In genomic region chr11:70570693-70571395, GRCh38 we compare ENCODE assay signal across 29 cellular contexts.
"Had no signal": no experiment of that assay in that cellular context is flagged by ENCODE, and none has a peak within 500 bp of the region (broad histone marks: within the 10 kb centered on the region; RNA-seq: fewer than 3 reads in every experiment).

No MANE protein-coding gene starts in this region.

- H3K4me3 ChIP-seq: cardiac muscle cell, K562, SK-N-MC had no signal

- H3K9me3 Mint-ChIP-seq: activated CD4-positive, alpha-beta memory T cell treated with anti-CD3 and anti-CD28 coated beads for 36 hours; activated CD4-positive, alpha-beta T cell treated with anti-CD3 and anti-CD28 coated beads, Interleukin-2, amount 10 ng/mL, durations not matched to agents 7 days and 5 days; activated T-helper 17 cell treated with anti-CD3 and anti-CD28 coated beads, Interleukin-2, amount 50 U/mL, for 72 hours; T-cell had no signal

- DNase-seq: activated B cell treated with CpG ODN at 0.5 μM for 24 hours; activated CD4-positive, alpha-beta memory T cell treated with anti-CD3 and anti-CD28 coated beads for 36 hours; activated CD4-positive, alpha-beta T cell treated with anti-CD3 and anti-CD28 coated beads for 1 hour; activated CD4-positive, alpha-beta T cell treated with anti-CD3 and anti-CD28 coated beads, Interleukin-2, amount 10 ng/mL, durations not matched to agents 7 days and 5 days; activated CD8-positive, alpha-beta memory T cell treated with anti-CD3 and anti-CD28 coated beads for 24 hours; activated gamma-delta T cell; activated naive CD4-positive, alpha-beta T cell treated with anti-CD3 and anti-CD28 coated beads for 36 hours; activated T-cell treated with anti-CD3 and anti-CD28 coated beads, Interleukin-2, amount 50 U/mL, for 4 hours; amygdala; brain microvascular endothelial cell; Kasumi-1; NCI-H1105 treated with DMSO at 0.1 percent for 48 hours; NCI-H1436 treated with DMSO at 0.1 percent for 48 hours; NCI-H187; NCI-H2081 treated with DMSO at 0.1 percent for 48 hours; NCI-H446; NCI-H524 treated with DMSO at 0.1 percent for 48 hours; NCI-H82; SIG-M5; T-cell; T-helper 2 cell; T1000 had no signal

- ATAC-seq: activated T-cell treated with anti-CD3 and anti-CD28 coated beads, Interleukin-2, amount 50 U/mL, for 4 hours; activated T-helper 17 cell treated with anti-CD3 and anti-CD28 coated beads, Interleukin-2, amount 50 U/mL, for 72 hours; K562; Panc1; T-cell had no signal

- H3K4me3 Mint-ChIP-seq: activated B cell treated with CpG ODN at 0.5 μM for 24 hours; activated CD4-positive, alpha-beta memory T cell treated with anti-CD3 and anti-CD28 coated beads for 36 hours; activated CD4-positive, alpha-beta T cell treated with anti-CD3 and anti-CD28 coated beads, Interleukin-2, amount 10 ng/mL, durations not matched to agents 7 days and 5 days; activated naive CD4-positive, alpha-beta T cell treated with anti-CD3 and anti-CD28 coated beads for 36 hours; activated naive CD8-positive, alpha-beta T cell; activated T-cell treated with anti-CD3 and anti-CD28 coated beads, Interleukin-2, amount 50 U/mL, for 4 hours; activated T-helper 17 cell treated with anti-CD3 and anti-CD28 coated beads, Interleukin-2, amount 50 U/mL, for 72 hours; T-cell had no signal

- H3K36me3 ChIP-seq: brain microvascular endothelial cell, cardiac muscle cell had no signal

- H3K36me3 Mint-ChIP-seq: activated CD4-positive, alpha-beta memory T cell treated with anti-CD3 and anti-CD28 coated beads for 36 hours; activated naive CD8-positive, alpha-beta T cell; T-cell had no signal

- H3K27me3 ChIP-seq: brain microvascular endothelial cell, cardiac muscle cell had no signal

- H3K4me1 Mint-ChIP-seq: activated B cell treated with CpG ODN at 0.5 μM for 24 hours; activated CD4-positive, alpha-beta T cell treated with anti-CD3 and anti-CD28 coated beads, Interleukin-2, amount 10 ng/mL, durations not matched to agents 7 days and 5 days; activated T-helper 17 cell treated with anti-CD3 and anti-CD28 coated beads, Interleukin-2, amount 50 U/mL, for 72 hours had no signal

- H3K27ac Mint-ChIP-seq: activated B cell treated with CpG ODN at 0.5 μM for 24 hours; activated CD4-positive, alpha-beta memory T cell treated with anti-CD3 and anti-CD28 coated beads for 36 hours; activated CD4-positive, alpha-beta T cell treated with anti-CD3 and anti-CD28 coated beads, Interleukin-2, amount 10 ng/mL, durations not matched to agents 7 days and 5 days; activated naive CD4-positive, alpha-beta T cell treated with anti-CD3 and anti-CD28 coated beads for 36 hours; activated naive CD8-positive, alpha-beta T cell; activated T-helper 17 cell treated with anti-CD3 and anti-CD28 coated beads, Interleukin-2, amount 50 U/mL, for 72 hours; T-cell had no signal

- H3K27ac ChIP-seq: brain microvascular endothelial cell, cardiac muscle cell, RWPE1, SK-N-MC had no signal
